1 cellular context compared by ENCODE assay signal in genomic region chr5:16897284-16897704, GRCh38.
TF ChIP-seq lines count a peak whose summit lies in the region.

No MANE protein-coding gene starts in this region.

TF ChIP-seq in WTC11, 78 proteins besides CTCF, POLR2A, EP300 and RAD21 (continued from another document):
- TF ChIP-seq ERG (CRISPR knock-in tag; IDR thresholded peaks at IDR 0.05) = no peak
- no peak for TF ChIP-seq SMAD3 (CRISPR knock-in tag; IDR thresholded peaks at IDR 0.05; ENCODE audit: borderline replicate concordance)
- TF ChIP-seq ZBTB43 (CRISPR knock-in tag; IDR thresholded peaks at IDR 0.05) = no peak
- TF ChIP-seq RORB (CRISPR knock-in tag; IDR thresholded peaks at IDR 0.05) = no peak
- no peak for TF ChIP-seq E2F4 (CRISPR knock-in tag; IDR thresholded peaks at IDR 0.05; ENCODE audit: borderline replicate concordance, low read depth)
- TF ChIP-seq CBFB (CRISPR knock-in tag; IDR thresholded peaks at IDR 0.05; ENCODE audit: low read depth) = no peak
- TF ChIP-seq SP1 (CRISPR knock-in tag; conservative IDR thresholded peaks at IDR 0.05) = no peak
- no peak for TF ChIP-seq KAT7 (CRISPR knock-in tag; IDR thresholded peaks at IDR 0.05; ENCODE audit: borderline replicate concordance)
- no peak for TF ChIP-seq TCF7 (CRISPR knock-in tag; IDR thresholded peaks at IDR 0.05; ENCODE audit: low read depth)
- TF ChIP-seq PREB (CRISPR knock-in tag; IDR thresholded peaks at IDR 0.05; ENCODE audit: borderline replicate concordance) = no peak
- TF ChIP-seq ATF2 (CRISPR knock-in tag; IDR thresholded peaks at IDR 0.05; ENCODE audit: borderline replicate concordance, low read depth) = no peak
- TF ChIP-seq TEAD1 (CRISPR knock-in tag; IDR thresholded peaks at IDR 0.05) = no peak
